ENCODE assay signal across 30 cellular contexts in the genomic region with DNA sequence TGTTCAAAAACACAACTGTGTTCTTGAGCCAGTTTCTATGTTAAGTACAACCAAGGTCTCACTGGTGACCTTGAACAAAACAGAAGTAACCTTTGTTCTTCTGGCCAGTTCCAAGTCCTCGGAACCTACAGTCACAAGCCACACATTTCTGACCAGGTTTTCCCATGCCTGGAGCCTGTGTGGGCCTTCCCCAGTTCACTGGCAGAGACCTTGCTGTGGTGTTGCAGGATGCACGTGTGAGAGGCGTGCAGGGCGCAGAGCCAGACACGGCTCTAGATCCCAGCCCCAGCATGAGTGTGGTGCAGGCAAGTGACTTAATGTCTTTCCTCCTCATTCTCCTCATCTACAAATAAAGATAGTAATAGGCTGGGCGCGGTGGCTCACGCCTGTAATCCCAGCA. TPM values are rescaled to one million over a fixed set of nuclear protein-coding genes. Genes with fewer than 3 reads are reported as not detected.
"Had no signal": no experiment of that assay in that cellular context is flagged by ENCODE, and none has a peak within 500 bp of the region (broad histone marks: within the 10 kb centered on the region; RNA-seq: fewer than 3 reads in every experiment).

No MANE protein-coding gene starts in this region.

- H3K4me1 Mint-ChIP-seq: stimulated activated effector memory CD8-positive, alpha-beta T cell treated with anti-CD3 and anti-CD28 coated beads, Interleukin-12 subunit alpha, Interleukin-12 subunit beta, amount 100 ng/mL, for 72 hours; stimulated activated memory B cell treated with anti-CD40 and anti-IgM and Interleukin-4, amounts not matched to agents 10 μg/mL and 1 μg/mL and 100 μg/mL, for 72 hours; stimulated activated naive B cell treated with anti-CD40 and anti-IgM and Interleukin-4, amounts not matched to agents 10 μg/mL and 1 μg/mL and 100 μg/mL, for 72 hours had no signal

- H3K27ac Mint-ChIP-seq: stimulated activated effector memory CD8-positive, alpha-beta T cell treated with anti-CD3 and anti-CD28 coated beads, Interleukin-12 subunit alpha, Interleukin-12 subunit beta, amount 100 ng/mL, for 72 hours; stimulated activated memory B cell treated with anti-CD40 and anti-IgM and Interleukin-4, amounts not matched to agents 10 μg/mL and 1 μg/mL and 100 μg/mL, for 72 hours; stimulated activated naive B cell treated with anti-CD40 and anti-IgM and Interleukin-4, amounts not matched to agents 10 μg/mL and 1 μg/mL and 100 μg/mL, for 72 hours; stimulated activated naive CD8-positive, alpha-beta T cell treated with anti-CD3 and anti-CD28 coated beads, Interleukin-15, amount 100 ng/mL, for 72 hours; stimulated activated naive CD8-positive, alpha-beta T cell treated with anti-CD3 and anti-CD28 coated beads, Interleukin-15, Interleukin-2, amounts not matched to agents 100 ng/mL and 50 ng/mL, for 24 hours; type B pancreatic cell had no signal

- H3K36me3 Mint-ChIP-seq: stimulated activated effector memory CD8-positive, alpha-beta T cell treated with anti-CD3 and anti-CD28 coated beads, Interleukin-12 subunit alpha, Interleukin-12 subunit beta, amount 100 ng/mL, for 72 hours; stimulated activated memory B cell treated with anti-CD40 and anti-IgM and Interleukin-4, amounts not matched to agents 10 μg/mL and 1 μg/mL and 100 μg/mL, for 72 hours; stimulated activated naive B cell treated with anti-CD40 and anti-IgM and Interleukin-4, amounts not matched to agents 10 μg/mL and 1 μg/mL and 100 μg/mL, for 72 hours; type B pancreatic cell had no signal

- H3K27me3 ChIP-seq: stomach, suprapubic skin, testis, thyroid gland, tibial nerve, transverse colon, upper lobe of left lung, upper lobe of right lung, uterus, vagina had no signal

- H3K4me3 Mint-ChIP-seq: stimulated activated effector memory CD8-positive, alpha-beta T cell treated with anti-CD3 and anti-CD28 coated beads, Interleukin-12 subunit alpha, Interleukin-12 subunit beta, amount 100 ng/mL, for 72 hours; stimulated activated memory B cell treated with anti-CD40 and anti-IgM and Interleukin-4, amounts not matched to agents 10 μg/mL and 1 μg/mL and 100 μg/mL, for 72 hours; stimulated activated naive B cell treated with anti-CD40 and anti-IgM and Interleukin-4, amounts not matched to agents 10 μg/mL and 1 μg/mL and 100 μg/mL, for 72 hours; stimulated activated naive CD8-positive, alpha-beta T cell treated with anti-CD3 and anti-CD28 coated beads, Interleukin-15, amount 100 ng/mL, for 72 hours; stimulated activated naive CD8-positive, alpha-beta T cell treated with anti-CD3 and anti-CD28 coated beads, Interleukin-15, Interleukin-2, amounts not matched to agents 100 ng/mL and 50 ng/mL, for 24 hours; type B pancreatic cell had no signal

- H3K9me3 Mint-ChIP-seq: stimulated activated effector memory CD8-positive, alpha-beta T cell treated with anti-CD3 and anti-CD28 coated beads, Interleukin-12 subunit alpha, Interleukin-12 subunit beta, amount 100 ng/mL, for 72 hours; stimulated activated memory B cell treated with anti-CD40 and anti-IgM and Interleukin-4, amounts not matched to agents 10 μg/mL and 1 μg/mL and 100 μg/mL, for 72 hours; stimulated activated naive B cell treated with anti-CD40 and anti-IgM and Interleukin-4, amounts not matched to agents 10 μg/mL and 1 μg/mL and 100 μg/mL, for 72 hours; stimulated activated naive CD8-positive, alpha-beta T cell treated with anti-CD3 and anti-CD28 coated beads, Interleukin-15, amount 100 ng/mL, for 72 hours; stimulated activated naive CD8-positive, alpha-beta T cell treated with anti-CD3 and anti-CD28 coated beads, Interleukin-15, Interleukin-2, amounts not matched to agents 100 ng/mL and 50 ng/mL, for 24 hours; type B pancreatic cell had no signal

- H3K27ac ChIP-seq: stomach, suprapubic skin, testis, thoracic aorta, thyroid gland, tibial artery, tibial nerve, transverse colon, upper lobe of left lung, upper lobe of right lung, uterus, vagina had no signal

- H3K27me3 Mint-ChIP-seq: stimulated activated naive CD8-positive, alpha-beta T cell treated with anti-CD3 and anti-CD28 coated beads, Interleukin-15, amount 100 ng/mL, for 72 hours; stimulated activated naive CD8-positive, alpha-beta T cell treated with anti-CD3 and anti-CD28 coated beads, Interleukin-15, Interleukin-2, amounts not matched to agents 100 ng/mL and 50 ng/mL, for 24 hours had no signal

- H3K4me3 ChIP-seq: stomach, suprapubic skin, testis, thoracic aorta, thyroid gland, tibial artery, tibial nerve, transverse colon, upper lobe of left lung, upper lobe of right lung, uterus, vagina had no signal

- DNase-seq: stimulated activated CD4-positive, alpha-beta T cell treated with anti-CD3 and anti-CD28 coated beads, Interleukin-2, amount 100 ng/mL, for 48 hours; stimulated activated CD4-positive, alpha-beta T cell treated with anti-CD3 and anti-CD28 coated beads, Interleukin-4, amount 100 ng/mL, for 1 hour; stimulated activated CD4-positive, alpha-beta T cell treated with anti-CD3 and anti-CD28 coated beads, Interleukin-4, amount 100 ng/mL, for 24 hours; stimulated activated CD4-positive, alpha-beta T cell treated with anti-CD3 and anti-CD28 coated beads, Interleukin-4, amount 100 ng/mL, for 4 hours; stimulated activated CD8-positive, alpha-beta memory T cell treated with anti-CD3 and anti-CD28 coated beads, Interleukin-4, amount 100 ng/mL, for 48 hours; stimulated activated naive B cell treated with anti-CD40 and anti-IgM and Interleukin-4, amounts not matched to agents 10 μg/mL and 1 μg/mL and 100 μg/mL, for 72 hours; stimulated activated naive CD4-positive, alpha-beta T cell; stimulated activated naive CD4-positive, alpha-beta T cell treated with Interleukin-2 at 50 U/mL for 16 hours; stimulated activated naive CD8-positive, alpha-beta T cell treated with anti-CD3 and anti-CD28 coated beads, Interleukin-15, amount 100 ng/mL, for 72 hours; stimulated activated naive CD8-positive, alpha-beta T cell treated with anti-CD3 and anti-CD28 coated beads, Interleukin-15, Interleukin-2, amounts not matched to agents 100 U/mL and 50 U/mL, for 24 hours; stomach; substantia nigra; testis; thyroid gland; tibial artery; transverse colon; trophoblast cell; upper lobe of left lung; upper lobe of right lung; uterus had no signal

- H3K4me1 ChIP-seq: stomach, suprapubic skin, testis, thyroid gland, tibial artery, tibial nerve, upper lobe of left lung, upper lobe of right lung, uterus, vagina had no signal

- H3K9me3 ChIP-seq: stomach, suprapubic skin, testis, thoracic aorta, thyroid gland, tibial artery, tibial nerve, transverse colon, upper lobe of left lung, upper lobe of right lung, uterus, vagina had no signal

- ATAC-seq: stimulated activated effector memory CD8-positive, alpha-beta T cell treated with anti-CD3 and anti-CD28 coated beads, Interleukin-12 subunit alpha, Interleukin-12 subunit beta, amount 100 ng/mL, for 72 hours; stimulated activated memory B cell treated with anti-CD40 and anti-IgM and Interleukin-4, amounts not matched to agents 10 μg/mL and 1 μg/mL and 100 μg/mL, for 72 hours; stimulated activated naive B cell treated with anti-CD40 and anti-IgM and Interleukin-4, amounts not matched to agents 10 μg/mL and 1 μg/mL and 100 μg/mL, for 72 hours; stimulated activated naive CD8-positive, alpha-beta T cell treated with anti-CD3 and anti-CD28 coated beads, Interleukin-15, amount 100 ng/mL, for 72 hours; stimulated activated naive CD8-positive, alpha-beta T cell treated with anti-CD3 and anti-CD28 coated beads, Interleukin-15, Interleukin-2, amounts not matched to agents 100 U/mL and 50 U/mL, for 24 hours; upper lobe of right lung had no signal

- H3K36me3 ChIP-seq: stomach, suprapubic skin, thoracic aorta, thyroid gland, tibial artery, tibial nerve, transverse colon, upper lobe of left lung, upper lobe of right lung, uterus, vagina had no signal

RNA-seq across cellular contexts. Expression of a gene that starts 25.5 kb away (rescaled TPM):
- total RNA-seq: subcutaneous adipose tissue, temporal lobe, thoracic aorta, thyroid gland had no signal
